In genomic region chr2:149761611-149762010, GRCh38 we compare ENCODE assay signal across 35 cellular contexts.
"Had no signal": no experiment of that assay in that cellular context is flagged by ENCODE, and none has a peak within 500 bp of the region (broad histone marks: within the 10 kb centered on the region; RNA-seq: fewer than 3 reads in every experiment).

No MANE protein-coding gene starts in this region.

- DNase-seq: Kasumi-1, MG63, MM.1S, MV-4-11, NCI-H1048, NCI-H1092, NCI-H1092 treated with DMSO at 0.1 percent for 48 hours, NCI-H1105, NCI-H1105 treated with DMSO at 0.1 percent for 48 hours, NCI-H1417, NCI-H1417 treated with DMSO at 0.1 percent for 48 hours, NCI-H1436, NCI-H1436 treated with DMSO at 0.1 percent for 48 hours, NCI-H146, NCI-H1694, NCI-H1694 treated with DMSO at 0.1 percent for 48 hours, NCI-H187, NCI-H187 treated with DMSO at 0.1 percent for 48 hours, NCI-H1930, NCI-H2029, NCI-H2029 treated with DMSO at 0.1 percent for 48 hours, NCI-H2081, NCI-H2081 treated with DMSO at 0.1 percent for 48 hours, NCI-H2107, NCI-H2171, NCI-H2171 treated with DMSO at 0.1 percent for 48 hours, NCI-H2227 treated with DMSO at 0.1 percent for 48 hours, NCI-H226, NCI-H345, NCI-H446, NCI-H446 treated with DMSO at 0.1 percent for 48 hours, NCI-H510A, NCI-H510A treated with DMSO at 0.1 percent for 48 hours, NCI-H524, NCI-H524 treated with DMSO at 0.1 percent for 48 hours had no signal

- H3K4me3 ChIP-seq: MG63 had no signal

- H3K9me3 ChIP-seq: MG63 had no signal

- H3K27me3 ChIP-seq: MG63 had no signal

- H3K36me3 ChIP-seq: MG63 had no signal
